In genomic region chr3:56682458-56683121, GRCh38 we compare ENCODE assay signal across 8 cellular contexts. TPM values are rescaled to one million over a fixed set of nuclear protein-coding genes. Genes with fewer than 3 reads are reported as not detected.
DNase-seq lines count a peak whose midpoint lies in the region; ATAC-seq lines count a peak whose summit lies in the region.

No MANE protein-coding gene starts in this region.

- H3K27ac ChIP-seq in temporal lobe (ENCODE audit: low read depth, low read length): peak overlapping the region; percentile 86

- DNase-seq in ELF-1 (ENCODE audit: low read depth, low spot score) (peak; percentile 84), Kasumi-1 (lab: John Stamatoyannopoulos, UW) (peak; percentile 59 to 77), SK-N-DZ (ENCODE audit: low spot score) (peak; percentile 67), globus pallidus (ENCODE audit: low spot score) (peak; percentile 67), occipital lobe (lab: John Stamatoyannopoulos, UW) (peak; percentile 72)
- peak; percentile 80 for DNase-seq in activated naive CD4-positive, alpha-beta T cell treated with anti-CD3 and anti-CD28 coated beads, Interleukin-2, amount 50 U/mL, for 16 hours

- peak; percentile 68 for ATAC-seq in GM21825 (IDR thresholded peaks at IDR 0.05; ENCODE audit: unreplicated experiment)

RNA-seq across cellular contexts. Expression of gene TASOR, which starts 0.5 kb away (rescaled TPM):
- 12.1 and 14.1 TPM in 2 replicates for polyA plus RNA-seq in SK-N-DZ (2014; cell fraction: cytosol; rRNA removed)
- 18.4 and 29.4 TPM in 2 replicates for polyA plus RNA-seq in SK-N-DZ (2014; cell fraction: nucleus; rRNA removed)
- total RNA-seq in occipital lobe: 213 TPM
- 124 TPM for total RNA-seq in temporal lobe

Comparison
In these comparisons a context has a peak if more than half of its experiments do, and no peak if none do; other contexts are left out.
1. Peak in every context shown above with its lines: DNase-seq, ATAC-seq and H3K27ac ChIP-seq.